In genomic region chr2:111121028-111121872, GRCh38 we compare ENCODE assay signal across 8 cellular contexts. TPM values are rescaled to one million over a fixed set of nuclear protein-coding genes. Genes with fewer than 3 reads are reported as not detected.
DNase-seq lines count a peak whose midpoint lies in the region; ATAC-seq, FAIRE-seq and TF ChIP-seq lines count a peak whose summit lies in the region.

No MANE protein-coding gene starts in this region.

- no peaks in the 10 kb centered on the region for H3K27me3 Mint-ChIP-seq in MCF 10A (ENCODE audit: insufficient read depth, unreplicated experiment)

- peak overlapping the region; percentile 56 for H3K27ac ChIP-seq in KMS-11

- peaks cover 7% of the 10 kb centered on the region for H3K4me1 ChIP-seq in KMS-11 (ENCODE audit: low read depth, poor library complexity, severe bottlenecking)

- POLR2A ChIA-PET in MCF 10A (lab: Yijun Ruan, JAX), result interaction anchor here (0.6 to 2.4 kb wide), 34 partner anchors 8 to 623 kb away, joined by 3 to 25 read pairs (median 4); no protein-coding TSS in a partner anchor

- peak overlapping the region; percentile 93 for H3K27ac Mint-ChIP-seq in MCF 10A (ENCODE audit: low read depth, unreplicated experiment)

- CTCF ChIA-PET in MCF 10A (lab: Yijun Ruan, JAX), result interaction anchor here (0.6 to 1.5 kb wide), 3 partner anchors 307 to 587 kb away, joined by 3 to 9 read pairs (median 3); no protein-coding TSS in a partner anchor

- DNase-seq in GM12892 (ENCODE audit: insufficient read length) (no peak), T-helper 1 cell (peak in 4 of 5 donors; percentile 22 to 46 (median 32)), MCF 10A (ENCODE audit: unreplicated experiment) (peak; percentile 53), kidney epithelial cell (ENCODE audit: low read depth) (no peak)
- DNase-seq in stimulated activated CD4-positive, alpha-beta T cell treated with anti-CD3 and anti-CD28 coated beads, Interleukin-1b, Interleukin-23, amount 100 ng/mL, for 24 hours (ENCODE audit: low read depth in 4 of 4, low spot score in 1 of 4), result peak in 3 of 4 experiments; percentile 18 to 39 (median 30)

- H3K36me3 ChIP-seq in KMS-11 (ENCODE audit: insufficient read depth) (no peaks in the 10 kb centered on the region), kidney epithelial cell (ENCODE audit: control insufficient read depth, insufficient read depth, low read length) (no peaks in the 10 kb centered on the region)

- H3K9me3 Mint-ChIP-seq in MCF 10A (ENCODE audit: unreplicated experiment), result no peaks in the 10 kb centered on the region

- H3K79me2 ChIP-seq in KMS-11 (ENCODE audit: insufficient read depth, low read depth), result peaks cover 39% of the 10 kb centered on the region; the same call in 1 of the 2 replicates

- peak overlapping the region; percentile 64; the same call in 1 of the 2 replicates for H3K9ac ChIP-seq in KMS-11

- FAIRE-seq in GM12892 (lab: Jason Lieb, UNC), result peak; percentile 70

- no peaks in the 10 kb centered on the region for H3K27me3 ChIP-seq in KMS-11 (ENCODE audit: insufficient read depth, low read depth)
- peaks cover 16% of the 10 kb centered on the region for H3K27me3 ChIP-seq in kidney epithelial cell (ENCODE audit: control insufficient read depth, insufficient read depth, low read length)

- TSS peak; percentile 57 for BruUV-seq in MCF 10A (replicated peaks; lab: Mats Ljungman, UMichigan)

- TF ChIP-seq POLR2A in GM12892 (IDR thresholded peaks at IDR 0.05; ENCODE audit: low read depth, low read length), result no peak

- H3K4me3 ChIP-seq in KMS-11 (IDR thresholded peaks at IDR 0.05; ENCODE audit: insufficient read depth, low read depth, low read length) (no peak overlapping the region), kidney epithelial cell (ENCODE audit: low read depth, low read length) (peak overlapping the region; percentile 85)

- intact Hi-C loops in MCF 10A (cut with micrococcal nuclease), result no loop called here

- ATAC-seq in GM21825 (IDR thresholded peaks at IDR 0.05; ENCODE audit: unreplicated experiment) (no peak), GM18873 (IDR thresholded peaks at IDR 0.05; ENCODE audit: low FRiP score, unreplicated experiment) (no peak)

- no peak overlapping the region for H2AFZ ChIP-seq in KMS-11 (ENCODE audit: low read depth)

- peak overlapping the region; percentile 91 for H3K4me3 Mint-ChIP-seq in MCF 10A (ENCODE audit: unreplicated experiment)

- H3K36me3 Mint-ChIP-seq in MCF 10A (ENCODE audit: insufficient read depth, unreplicated experiment), result peaks cover 43% of the 10 kb centered on the region

- TF ChIP-seq CTCF in KMS-11 (conservative IDR thresholded peaks at IDR 0.05; ENCODE audit: low read depth, low read length) (no peak), MCF 10A (IDR thresholded peaks at IDR 0.05; ENCODE audit: unreplicated experiment) (no peak), kidney epithelial cell (IDR thresholded peaks at IDR 0.05; ENCODE audit: insufficient read depth, low read length, poor library complexity, severe bottlenecking) (no peak)

- no peaks in the 10 kb centered on the region for H4K20me1 ChIP-seq in KMS-11 (ENCODE audit: insufficient read depth)

- H3K4me2 ChIP-seq in KMS-11, result no peak overlapping the region

- peaks cover 14% of the 10 kb centered on the region for H3K4me1 Mint-ChIP-seq in MCF 10A (ENCODE audit: insufficient read depth, unreplicated experiment)

RNA-seq across cellular contexts. Expression of gene BCL2L11, which starts 0.5 kb away (rescaled TPM):
- polyA plus RNA-seq in GM12892 (2012; ENCODE audit: missing spikeins), result 5.5 TPM
- total RNA-seq in MCF 10A (2022) (5.8 and 8.4 TPM in 2 replicates), kidney epithelial cell (13.8 and 17.5 TPM in 2 replicates)

Comparison
In these comparisons a context has a peak if more than half of its experiments do, and no peak if none do; other contexts are left out.
1. DNase-seq: peak in T-helper 1 cell (4 of 5), MCF 10A (single experiment) and stimulated activated CD4-positive, alpha-beta T cell treated with anti-CD3 and anti-CD28 coated beads, Interleukin-1b, Interleukin-23, amount 100 ng/mL, for 24 hours (3 of 4); none in GM12892 (single experiment) and kidney epithelial cell (single experiment).